Comparison of ENCODE assay signal across 9 cellular contexts in genomic region chr12:108630481-108631207, GRCh38. TPM values are rescaled to one million over a fixed set of nuclear protein-coding genes. Genes with fewer than 3 reads are reported as not detected.
DNase-seq lines count a peak whose midpoint lies in the region; ATAC-seq and TF ChIP-seq lines count a peak whose summit lies in the region.
"Had no signal": no experiment of that assay in that cellular context is flagged by ENCODE, and none has a peak within 500 bp of the region (broad histone marks: within the 10 kb centered on the region; RNA-seq: fewer than 3 reads in every experiment).

No MANE protein-coding gene starts in this region.

- H3K4me1 Mint-ChIP-seq in activated T-cell treated with anti-CD3 and anti-CD28 coated beads, Interleukin-2, amount 50 U/mL, for 4 hours (ENCODE audit: low read depth): peaks cover 75% of the 10 kb centered on the region
- H3K4me1 Mint-ChIP-seq in Caco-2 (ENCODE audit: low read depth, unreplicated experiment): peaks cover 6% of the 10 kb centered on the region

- intact Hi-C loops in cardiac septum (cut with DNase I) (no loop called here), Right ventricle myocardium inferior (cut with DNase I) (no loop called here), uterus (cut with DNase I; ENCODE audit: low total_unique reads) (no loop called here), Caco-2 (cut with micrococcal nuclease; ENCODE audit: unreplicated experiment) (no loop called here)

- CTCF ChIA-PET in Caco-2 (lab: Charles Lee): no interaction called here

- H3K27me3 ChIP-seq in uterus (no peaks in the 10 kb centered on the region), Caco-2 (replicated peaks; ENCODE audit: control insufficient read depth, insufficient read depth, low read length) (no peaks in the 10 kb centered on the region)

- no peaks in the 10 kb centered on the region for H3K9me3 Mint-ChIP-seq in activated T-cell treated with anti-CD3 and anti-CD28 coated beads, Interleukin-2, amount 50 U/mL, for 4 hours
- no peaks in the 10 kb centered on the region for H3K9me3 Mint-ChIP-seq in Caco-2 (ENCODE audit: unreplicated experiment)
- H3K9me3 Mint-ChIP-seq: brain had no signal

- POLR2A ChIA-PET in Caco-2 (lab: Charles Lee): no interaction called here

- ATAC-seq in Right ventricle myocardium inferior (no peak), GM18870 (IDR thresholded peaks at IDR 0.05; ENCODE audit: unreplicated experiment) (no peak)
- ATAC-seq in activated T-cell treated with anti-CD3 and anti-CD28 coated beads, Interleukin-2, amount 50 U/mL, for 4 hours: no peak

- no TSS peak for BruUV-seq in Caco-2 (replicated peaks; lab: Mats Ljungman, UMichigan)

- no peaks in the 10 kb centered on the region for H3K36me3 ChIP-seq in uterus
- H3K36me3 ChIP-seq in Caco-2 (ENCODE audit: control insufficient read depth, insufficient read depth, low read length): no peaks in the 10 kb centered on the region

- DNase-seq in cardiac septum (ENCODE audit: low spot score) (peak; percentile 70), Right ventricle myocardium inferior (ENCODE audit: missing footprints) (no peak), islet precursor cell (peak; percentile 73), uterus (no peak), Caco-2 (no peak)
- DNase-seq in activated T-cell treated with anti-CD3 and anti-CD28 coated beads, Interleukin-2, amount 50 U/mL, for 4 hours: no peak
- DNase-seq in activated CD4-positive, CD25-positive, alpha-beta regulatory T cell treated with anti-CD3 and anti-CD28 coated beads, Interleukin-2, amount 50 U/mL, for 72 hours: no peak

- no peak overlapping the region for H3K4me3 ChIP-seq in uterus
- H3K4me3 ChIP-seq in Caco-2 (ENCODE audit: low read depth, low read length): no peak overlapping the region

- H3K9me3 ChIP-seq in uterus: no peaks in the 10 kb centered on the region
- no peaks in the 10 kb centered on the region for H3K9me3 ChIP-seq in Caco-2

- no peak for TF ChIP-seq POLR2A in uterus (IDR thresholded peaks at IDR 0.05)

- no peak for TF ChIP-seq CTCF in uterus (IDR thresholded peaks at IDR 0.05)
- TF ChIP-seq CTCF in Caco-2 (IDR thresholded peaks at IDR 0.05; ENCODE audit: insufficient read depth in 1 of 2, low read depth in 1 of 2, low read length in 1 of 2, severe bottlenecking in 1 of 2, unreplicated experiment in 1 of 2): no peak

- H3K36me3 Mint-ChIP-seq in activated T-cell treated with anti-CD3 and anti-CD28 coated beads, Interleukin-2, amount 50 U/mL, for 4 hours (ENCODE audit: insufficient read depth): no peaks in the 10 kb centered on the region
- H3K36me3 Mint-ChIP-seq in Caco-2 (ENCODE audit: insufficient read depth, unreplicated experiment): peaks cover 6% of the 10 kb centered on the region
- H3K36me3 Mint-ChIP-seq: brain had no signal

- H3K4me1 ChIP-seq in uterus (peaks cover 12% of the 10 kb centered on the region in 2 donors), Caco-2 (no peaks in the 10 kb centered on the region; the same call in 1 of the 2 replicates)

- H3K27ac Mint-ChIP-seq in Caco-2 (ENCODE audit: unreplicated experiment): no peak overlapping the region

- H3K4me3 Mint-ChIP-seq in activated T-cell treated with anti-CD3 and anti-CD28 coated beads, Interleukin-2, amount 50 U/mL, for 4 hours: peak overlapping the region; percentile 86
- H3K4me3 Mint-ChIP-seq in Caco-2 (ENCODE audit: unreplicated experiment): no peak overlapping the region
- H3K4me3 Mint-ChIP-seq: brain had no signal

- H3K27ac ChIP-seq in uterus: peak overlapping the region; percentile 31 to 56

- H3K27me3 Mint-ChIP-seq in activated T-cell treated with anti-CD3 and anti-CD28 coated beads, Interleukin-2, amount 50 U/mL, for 4 hours (ENCODE audit: low read depth): no peaks in the 10 kb centered on the region
- no peaks in the 10 kb centered on the region for H3K27me3 Mint-ChIP-seq in Caco-2 (ENCODE audit: insufficient read depth, unreplicated experiment)
- H3K27me3 Mint-ChIP-seq: brain had no signal

RNA-seq across cellular contexts. Expression of gene SELPLG, which starts 3.0 kb away (rescaled TPM):
- total RNA-seq in cardiac septum (3.1 TPM), Right ventricle myocardium inferior (4.9 TPM), uterus (1 to 10 TPM; 1.5 to 6.5 (median 2.9) TPM), Caco-2 (2022) (0.23 and 0.44 TPM in 2 replicates)
- 10 to 100 TPM; 16.8 to 19.0 (median 17.5) TPM for total RNA-seq in activated T-cell treated with anti-CD3 and anti-CD28 coated beads, Interleukin-2, amount 50 U/mL, for 4 hours

RNA-seq across cellular contexts. Expression of gene TMEM119, which starts 32.8 kb away (rescaled TPM):
- total RNA-seq in cardiac septum (3.4 TPM), Right ventricle myocardium inferior (1.3 TPM), uterus (100 to 1,000 TPM in 1 of 4 donors, 10 to 100 TPM in 2, 1 to 10 TPM in 1; 9.1 to 102 (median 12.4) TPM), Caco-2 (2022) (not detected in 2 replicates)
- total RNA-seq in activated T-cell treated with anti-CD3 and anti-CD28 coated beads, Interleukin-2, amount 50 U/mL, for 4 hours: under 1 TPM in 2 of 3 donors, not detected in 1; 0.08 to 0.54 TPM

Comparison
In these comparisons a context has a peak if more than half of its experiments do, and no peak if none do; other contexts are left out.
1. DNase-seq: peak in cardiac septum (single experiment) and islet precursor cell (single experiment); none in Right ventricle myocardium inferior (single experiment), activated T-cell treated with anti-CD3 and anti-CD28 coated beads, Interleukin-2, amount 50 U/mL, for 4 hours (single experiment), uterus (0 of 2), activated CD4-positive, CD25-positive, alpha-beta regulatory T cell treated with anti-CD3 and anti-CD28 coated beads, Interleukin-2, amount 50 U/mL, for 72 hours (single experiment) and Caco-2 (0 of 2).